Comparison of ENCODE assay signal across 8 cellular contexts in genomic region chr9:124414612-124415011, GRCh38. TPM values are rescaled to one million over a fixed set of nuclear protein-coding genes. Genes with fewer than 3 reads are reported as not detected.
DNase-seq lines count a peak whose midpoint lies in the region; ATAC-seq and TF ChIP-seq lines count a peak whose summit lies in the region.

No MANE protein-coding gene starts in this region.

- H3K27me3 ChIP-seq in right atrium auricular region = no peaks in the 10 kb centered on the region
- H3K27me3 ChIP-seq in mononuclear cell (ENCODE audit: insufficient read depth, low read length) = no peaks in the 10 kb centered on the region

- H3K36me3 Mint-ChIP-seq in brain = peaks cover 54% of the 10 kb centered on the region

- peaks cover 58% of the 10 kb centered on the region for H3K4me1 Mint-ChIP-seq in brain

- H3K27ac Mint-ChIP-seq in brain = peak overlapping the region; percentile 88 to 99 (median 97)

- peak overlapping the region in 1 of 2 donors; percentile 58 for H3K27ac ChIP-seq in right atrium auricular region

- TF ChIP-seq CTCF in right atrium auricular region (IDR thresholded peaks at IDR 0.05) (no peak), brain (conservative IDR thresholded peaks at IDR 0.05) (no peak)

- peaks cover 7% of the 10 kb centered on the region for H3K27me3 Mint-ChIP-seq in brain

- no peaks in the 10 kb centered on the region for H3K9me3 ChIP-seq in right atrium auricular region
- H3K9me3 ChIP-seq in mononuclear cell (ENCODE audit: low read depth, low read length) = no peaks in the 10 kb centered on the region

- peak; percentile 30 for DNase-seq in right atrium auricular region (ENCODE audit: low spot score)
- no peak for DNase-seq in Right ventricle myocardium inferior (ENCODE audit: missing footprints)
- no peak for DNase-seq in mesenteric fat pad (ENCODE audit: low spot score)
- DNase-seq in NCI-H2227 treated with DMSO at 0.1 percent for 48 hours (lab: John Stamatoyannopoulos, UW) = no peak
- DNase-seq in central memory CD4-positive, alpha-beta T cell = no peak

- H3K4me1 ChIP-seq in right atrium auricular region (peaks cover 0 to 10% of the 10 kb centered on the region in 2 donors), mononuclear cell (ENCODE audit: insufficient read depth, low read length) (peaks cover 25% of the 10 kb centered on the region)

- peak overlapping the region; percentile 98 to 99 (median 99) for H3K4me3 Mint-ChIP-seq in brain

- intact Hi-C loops in Right ventricle myocardium inferior (cut with DNase I) = no loop called here

- H3K9me3 Mint-ChIP-seq in brain = peaks cover 2 to 6% (median 4%) of the 10 kb centered on the region in 5 experiments

- no peak for ATAC-seq in Right ventricle myocardium inferior
- no peak for ATAC-seq in HG02623 (IDR thresholded peaks at IDR 0.05; ENCODE audit: unreplicated experiment)

- H3K4me3 ChIP-seq in right atrium auricular region = peak overlapping the region; percentile 79 to 81
- peak overlapping the region; percentile 66 for H3K4me3 ChIP-seq in mononuclear cell (ENCODE audit: low read length)

- peaks cover 40% of the 10 kb centered on the region for H3K36me3 ChIP-seq in right atrium auricular region

RNA-seq across cellular contexts. Expression of gene PSMB7, which starts 0.6 kb away (rescaled TPM):
- total RNA-seq in right atrium auricular region = 100 to 1,000 TPM; 178 to 207 TPM
- total RNA-seq in Right ventricle myocardium inferior = 185 TPM
- 525 TPM for polyA plus RNA-seq in brain (ENCODE audit: insufficient read depth, low read depth, low replicate concordance)
- 83.0 TPM for total RNA-seq in mononuclear cell
- total RNA-seq in mesenteric fat pad = 114 TPM

RNA-seq across cellular contexts. Expression of gene ADGRD2, which starts 35.6 kb away (rescaled TPM):
- total RNA-seq in right atrium auricular region (not detected), Right ventricle myocardium inferior (not detected), mononuclear cell (0.10 TPM), mesenteric fat pad (not detected)
- 5.0 TPM for polyA plus RNA-seq in brain (ENCODE audit: insufficient read depth, low read depth, low replicate concordance)
